Comparison of ENCODE assay signal across 14 cellular contexts in genomic region chr1:101148987-101149386, GRCh38.
A peak's percentile ranks its signal among the peaks of the same experiment; 100 is the strongest.
DNase-seq lines count a peak whose midpoint lies in the region; ATAC-seq and TF ChIP-seq lines count a peak whose summit lies in the region.
"Had no signal": no experiment of that assay in that cellular context is flagged by ENCODE, and none has a peak within 500 bp of the region (broad histone marks: within the 10 kb centered on the region; RNA-seq: fewer than 3 reads in every experiment).

No MANE protein-coding gene starts in this region.

- H3K9ac ChIP-seq in smooth muscle cell (ENCODE audit: low read depth) = no peak overlapping the region

- H3K4me1 ChIP-seq in smooth muscle cell (ENCODE audit: low read depth) = peaks cover 5% of the 10 kb centered on the region

- H3K36me3 ChIP-seq in smooth muscle cell (ENCODE audit: low read depth) = no peaks in the 10 kb centered on the region
- H3K36me3 ChIP-seq: sigmoid colon, tibial artery had no signal

- peak overlapping the region; percentile 36 for H3K4me2 ChIP-seq in smooth muscle cell

- H3K9me3 ChIP-seq in smooth muscle cell (replicated peaks; ENCODE audit: low read depth) = no peaks in the 10 kb centered on the region
- H3K9me3 ChIP-seq: sigmoid colon, tibial artery had no signal

- peak overlapping the region; percentile 26 for H3K27ac ChIP-seq in smooth muscle cell (ENCODE audit: low read depth)
- H3K27ac ChIP-seq: sigmoid colon, tibial artery had no signal

- peaks cover 21% of the 10 kb centered on the region for H3F3A ChIP-seq in smooth muscle cell (ENCODE audit: low read depth)

- peaks cover 49% of the 10 kb centered on the region for H3K4me1 Mint-ChIP-seq in activated CD4-positive, alpha-beta T cell treated with anti-CD3 and anti-CD28 coated beads for 36 hours
- peaks cover 21% of the 10 kb centered on the region for H3K4me1 Mint-ChIP-seq in WTC11

- peak; percentile 40 for ATAC-seq in activated CD4-positive, alpha-beta T cell treated with anti-CD3 and anti-CD28 coated beads for 36 hours
- ATAC-seq in WTC11 = 0 out of 2 replicates have a peak, but pooled peaks have one; percentile 26
- peak; percentile 53 to 70 for ATAC-seq in left cardiac atrium
- ATAC-seq in HG03039 (IDR thresholded peaks at IDR 0.05; ENCODE audit: unreplicated experiment) = no peak

- H3K27me3 ChIP-seq in smooth muscle cell (ENCODE audit: low read depth) = no peaks in the 10 kb centered on the region
- H3K27me3 ChIP-seq: sigmoid colon, tibial artery had no signal

- no peak overlapping the region for H3K4me3 Mint-ChIP-seq in activated CD4-positive, alpha-beta T cell treated with anti-CD3 and anti-CD28 coated beads for 36 hours
- no peak overlapping the region for H3K4me3 Mint-ChIP-seq in WTC11

- no peaks in the 10 kb centered on the region for H3K79me2 ChIP-seq in smooth muscle cell (ENCODE audit: low read depth)

- no peaks in the 10 kb centered on the region for H3K27me3 Mint-ChIP-seq in activated CD4-positive, alpha-beta T cell treated with anti-CD3 and anti-CD28 coated beads for 36 hours
- no peaks in the 10 kb centered on the region for H3K27me3 Mint-ChIP-seq in WTC11 (ENCODE audit: low read depth)

- no peak overlapping the region for H3K4me3 ChIP-seq in smooth muscle cell
- H3K4me3 ChIP-seq: sigmoid colon, tibial artery had no signal

- no peaks in the 10 kb centered on the region for H3K36me3 Mint-ChIP-seq in activated CD4-positive, alpha-beta T cell treated with anti-CD3 and anti-CD28 coated beads for 36 hours (ENCODE audit: low read depth)
- H3K36me3 Mint-ChIP-seq in WTC11 = no peaks in the 10 kb centered on the region

- H4K20me1 ChIP-seq in smooth muscle cell (ENCODE audit: low read depth) = no peaks in the 10 kb centered on the region

- no peak for TF ChIP-seq CTCF in WTC11 (IDR thresholded peaks at IDR 0.05)
- no peak for TF ChIP-seq CTCF in smooth muscle cell (IDR thresholded peaks at IDR 0.05; ENCODE audit: borderline replicate concordance, insufficient read depth, poor library complexity, severe bottlenecking)

- CTCF ChIA-PET in activated CD4-positive, alpha-beta T cell treated with anti-CD3 and anti-CD28 coated beads for 36 hours (lab: Charles Lee) = interaction anchor here (1.1 to 2.6 kb wide), 4 partner anchors 8 to 90 kb away, joined by 5 to 14 read pairs (median 6); no protein-coding TSS in a partner anchor
- CTCF ChIA-PET in WTC11 (lab: Charles Lee) = no interaction called here

- 34% methylated on average over 3 of the region's 3 CpGs for WGBS in smooth muscle cell (ENCODE audit: low lambda C conversion rate)

- H3K27ac Mint-ChIP-seq in activated CD4-positive, alpha-beta T cell treated with anti-CD3 and anti-CD28 coated beads for 36 hours = no peak overlapping the region
- H3K27ac Mint-ChIP-seq in WTC11 = no peak overlapping the region; the same call in 1 of the 2 replicates

- POLR2A ChIA-PET in activated CD4-positive, alpha-beta T cell treated with anti-CD3 and anti-CD28 coated beads for 36 hours (lab: Charles Lee) = no interaction called here
- POLR2A ChIA-PET in WTC11 (lab: Charles Lee) = no interaction called here

- no peak for DNase-seq in activated CD4-positive, alpha-beta T cell treated with anti-CD3 and anti-CD28 coated beads for 36 hours
- no peak for DNase-seq in activated CD4-positive, alpha-beta T cell treated with anti-CD3 and anti-CD28 coated beads for 4 hours
- DNase-seq in WTC11 (ENCODE audit: low spot score) = no peak
- no peak for DNase-seq in left cardiac atrium
- DNase-seq in smooth muscle cell (lab: John Stamatoyannopoulos, UW; ENCODE audit: unreplicated experiment) = no peak
- no peak for DNase-seq in NCI-H2081 (lab: John Stamatoyannopoulos, UW)
- DNase-seq in KG1 (lab: John Stamatoyannopoulos, UW) = no peak
- DNase-seq: effector CD8-positive, alpha-beta T cell; Karpas-422; NCI-H2171 treated with DMSO at 0.1 percent for 48 hours; sigmoid colon; T1000 had no signal

- peak overlapping the region; percentile 74 for H2AFZ ChIP-seq in smooth muscle cell (ENCODE audit: low read depth)

- H3K9me3 Mint-ChIP-seq in activated CD4-positive, alpha-beta T cell treated with anti-CD3 and anti-CD28 coated beads for 36 hours (ENCODE audit: low read depth) = no peaks in the 10 kb centered on the region
- H3K9me3 Mint-ChIP-seq in WTC11 = no peaks in the 10 kb centered on the region

- intact Hi-C loops in activated CD4-positive, alpha-beta T cell treated with anti-CD3 and anti-CD28 coated beads for 36 hours (cut with DNase I, micrococcal nuclease) = no loop called here
- intact Hi-C loops in left cardiac atrium (cut with DNase I) = no loop called here

TF ChIP-seq in WTC11, 78 proteins besides CTCF, POLR2A, EP300 and RAD21:
- TF ChIP-seq SMAD3 (CRISPR knock-in tag; IDR thresholded peaks at IDR 0.05; ENCODE audit: borderline replicate concordance) (no peak), ZNF425 (CRISPR knock-in tag; conservative IDR thresholded peaks at IDR 0.05) (no peak), NFATC4 (CRISPR knock-in tag; IDR thresholded peaks at IDR 0.05) (no peak), FOXP4 (CRISPR knock-in tag; IDR thresholded peaks at IDR 0.05) (no peak), ETV6 (CRISPR knock-in tag; IDR thresholded peaks at IDR 0.05) (no peak), ZNF263 (CRISPR knock-in tag; IDR thresholded peaks at IDR 0.05; ENCODE audit: low read depth) (no peak), OVOL2 (CRISPR knock-in tag; IDR thresholded peaks at IDR 0.05; ENCODE audit: borderline replicate concordance) (no peak), RORB (CRISPR knock-in tag; IDR thresholded peaks at IDR 0.05) (no peak), TEAD4 (CRISPR knock-in tag; IDR thresholded peaks at IDR 0.05) (no peak), MYBL2 (CRISPR knock-in tag; IDR thresholded peaks at IDR 0.05) (no peak)
